9 cellular contexts compared by ENCODE assay signal in the genomic region with DNA sequence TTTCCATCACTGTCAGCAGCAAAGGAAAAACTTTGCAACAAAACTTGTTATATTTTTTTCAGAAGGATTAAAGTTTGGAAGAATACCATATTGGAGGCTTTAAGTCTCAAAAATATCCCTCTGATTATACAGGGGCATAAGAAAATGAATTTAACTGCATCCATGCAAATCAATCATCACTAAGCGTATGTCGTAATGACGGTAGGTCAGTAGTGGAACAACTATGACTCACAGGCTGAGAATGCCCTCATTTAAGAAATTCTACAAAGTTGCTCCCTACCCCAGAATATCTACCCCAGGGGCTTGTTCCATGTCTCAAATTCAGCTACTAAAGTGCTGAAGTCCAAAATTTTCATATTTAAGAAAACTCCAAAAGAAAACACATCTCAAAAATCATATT. TPM values are rescaled to one million over a fixed set of nuclear protein-coding genes. Genes with fewer than 3 reads are reported as not detected.
DNase-seq lines count a peak whose midpoint lies in the region; ATAC-seq and TF ChIP-seq lines count a peak whose summit lies in the region.
"Had no signal": no experiment of that assay in that cellular context is flagged by ENCODE, and none has a peak within 500 bp of the region (broad histone marks: within the 10 kb centered on the region; RNA-seq: fewer than 3 reads in every experiment).

No MANE protein-coding gene starts in this region.

- H3K9me3 ChIP-seq in HUES6 (ENCODE audit: control insufficient read depth, insufficient read depth, low read depth, low read length) (no peaks in the 10 kb centered on the region), heart left ventricle (no peaks in the 10 kb centered on the region), tibial nerve (no peaks in the 10 kb centered on the region), testis (no peaks in the 10 kb centered on the region)
- H3K9me3 ChIP-seq: adrenal gland had no signal

- H3K27ac ChIP-seq in HUES6 (ENCODE audit: low read depth, low read length), result peak overlapping the region; percentile 38; the same call in 1 of the 2 replicates
- H3K27ac ChIP-seq in heart left ventricle, result peak overlapping the region in 9 of 12 donors; percentile 10 to 74 (median 48)
- H3K27ac ChIP-seq in tibial nerve, result peak overlapping the region in 3 of 4 donors; percentile 2 to 75 (median 70)
- no peak overlapping the region for H3K27ac ChIP-seq in testis

- no peaks in the 10 kb centered on the region for H3K36me3 ChIP-seq in HUES6 (ENCODE audit: control insufficient read depth, insufficient read depth, low read length)
- H3K36me3 ChIP-seq in heart left ventricle, result no peaks in the 10 kb centered on the region
- H3K36me3 ChIP-seq in tibial nerve, result no peaks in the 10 kb centered on the region
- no peaks in the 10 kb centered on the region for H3K36me3 ChIP-seq in testis (ENCODE audit: low read depth, missing control alignments)
- H3K36me3 ChIP-seq: adrenal gland had no signal

- H3K4me3 ChIP-seq in HUES6 (ENCODE audit: low read depth, low read length), result no peak overlapping the region
- no peak overlapping the region for H3K4me3 ChIP-seq in heart left ventricle
- no peak overlapping the region for H3K4me3 ChIP-seq in tibial nerve
- H3K4me3 ChIP-seq in testis, result no peak overlapping the region
- H3K4me3 ChIP-seq: adrenal gland had no signal

- no peak overlapping the region for H3K4me3 Mint-ChIP-seq in T-cell

- CTCF ChIA-PET in T-cell (lab: Charles Lee), result interaction anchor here in 1 of 2 donors (1.0 kb wide), 1 partner anchor 22 kb away, joined by 4 read pairs; no protein-coding TSS in a partner anchor

- H3K4me1 ChIP-seq in HUES6 (ENCODE audit: control insufficient read depth, insufficient read depth, low read length) (peaks cover 16% of the 10 kb centered on the region), heart left ventricle (peaks cover 0 to 32% (median 22%) of the 10 kb centered on the region in 12 donors), tibial nerve (peaks cover 2 to 36% (median 17%) of the 10 kb centered on the region in 4 donors), testis (peaks cover 6% of the 10 kb centered on the region)

- no peaks in the 10 kb centered on the region for H3K27me3 ChIP-seq in HUES6 (ENCODE audit: control insufficient read depth, insufficient read depth, low read length)
- H3K27me3 ChIP-seq in heart left ventricle, result no peaks in the 10 kb centered on the region
- H3K27me3 ChIP-seq in tibial nerve, result no peaks in the 10 kb centered on the region
- H3K27me3 ChIP-seq in testis, result no peaks in the 10 kb centered on the region
- H3K27me3 ChIP-seq: adrenal gland had no signal

- no peaks in the 10 kb centered on the region for H3K27me3 Mint-ChIP-seq in T-cell

- ATAC-seq in heart left ventricle (peak in 2 of 4 donors; percentile 46 to 86), left lobe of liver (no peak), T-cell (replicated peaks in 1 of 4) (no peak)

- no peak overlapping the region for H3K9ac ChIP-seq in HUES6 (ENCODE audit: low read length)

- no peak for TF ChIP-seq POLR2A in heart left ventricle (IDR thresholded peaks at IDR 0.05)
- TF ChIP-seq POLR2A in tibial nerve (IDR thresholded peaks at IDR 0.05), result no peak
- no peak for TF ChIP-seq POLR2A in testis (IDR thresholded peaks at IDR 0.05)

- whole genome bisulfite sequencing in heart left ventricle, 4 donors, result 66 to 79% (median 73%) methylated on average over 3 of the region's 3 CpGs
- 32 to 44% methylated on average over 3 of the region's 3 CpGs for WGBS in tibial nerve, 2 donors
- WGBS in testis, 2 donors, result 89 to 93% methylated on average over 3 of the region's 3 CpGs

- intact Hi-C loops in heart left ventricle (cut with DNase I), result no loop called here
- intact Hi-C loops in testis (cut with DNase I; ENCODE audit: low total_unique reads), result no loop called here

- POLR2A ChIA-PET in T-cell (lab: Charles Lee), result no interaction called here

- TF ChIP-seq CTCF in heart left ventricle (IDR thresholded peaks at IDR 0.05) (no peak), tibial nerve (IDR thresholded peaks at IDR 0.05) (no peak), testis (IDR thresholded peaks at IDR 0.05) (no peak)

- peak in 1 of 2 donors; percentile 39 for TF ChIP-seq EP300 in tibial nerve (IDR thresholded peaks at IDR 0.05)

- H3K9me3 Mint-ChIP-seq in T-cell, result no peaks in the 10 kb centered on the region

- no peaks in the 10 kb centered on the region for H3K4me1 Mint-ChIP-seq in T-cell

- no peaks in the 10 kb centered on the region for H3K36me3 Mint-ChIP-seq in T-cell

- peak; percentile 87 for DNase-seq in amniotic epithelial cell (ENCODE audit: low read depth)
- no peak for DNase-seq in heart left ventricle
- no peak for DNase-seq in tibial nerve (ENCODE audit: low spot score in 2 of 2)
- DNase-seq in left lobe of liver (ENCODE audit: low spot score), result no peak
- DNase-seq in testis, result no peak
- DNase-seq in T-cell, result no peak
- DNase-seq: NCI-H187 treated with DMSO at 0.1 percent for 48 hours had no signal

- H3K27ac Mint-ChIP-seq in T-cell, result no peak overlapping the region

RNA-seq across cellular contexts. Expression of a gene that starts 12.5 kb away (rescaled TPM):
- total RNA-seq in heart left ventricle (10 to 100 TPM; 20.4 to 41.8 (median 31.3) TPM), tibial nerve (10 to 100 TPM; 63.3 to 84.3 (median 70.6) TPM), left lobe of liver (27.0 TPM), testis (10 to 100 TPM; 61.4 to 81.0 TPM), T-cell (10 to 100 TPM; 17.7 to 22.1 (median 19.2) TPM)
- polyA plus RNA-seq in heart left ventricle (10 to 100 TPM; 10.1 to 16.6 TPM), testis (ENCODE audit: insufficient read depth, low read depth, low replicate concordance) (33.8 TPM)

Comparison
In these comparisons a context has a peak if more than half of its experiments do, and no peak if none do; other contexts are left out.
1. H3K27ac ChIP-seq: peak in HUES6 (single experiment), heart left ventricle (9 of 12) and tibial nerve (3 of 4); none in testis (0 of 2).